ENCODE assay signal across 14 cellular contexts in the genomic region with DNA sequence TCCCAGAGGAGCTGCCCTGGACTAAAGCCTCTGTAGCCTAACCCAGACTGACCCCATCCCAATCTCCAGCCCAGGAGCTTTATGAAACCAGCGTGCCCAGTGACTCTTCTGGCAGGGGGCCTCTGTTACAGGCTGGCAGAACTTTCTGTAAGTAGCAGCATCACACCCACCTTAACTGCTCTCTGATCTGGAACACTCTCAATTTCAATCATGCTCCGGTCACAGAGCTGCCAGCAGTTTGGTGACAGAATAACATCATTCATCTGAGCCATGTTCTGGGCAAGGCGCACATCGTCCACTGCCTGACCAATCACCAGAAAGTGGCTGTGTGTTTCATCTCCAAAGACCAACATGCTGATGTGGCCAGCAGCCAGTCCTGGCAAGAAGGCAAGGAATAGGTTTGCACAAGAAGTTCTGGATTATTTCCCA. TPM values are rescaled to one million over a fixed set of nuclear protein-coding genes. Genes with fewer than 3 reads are reported as not detected.
DNase-seq lines count a peak whose midpoint lies in the region; ATAC-seq, FAIRE-seq and TF ChIP-seq lines count a peak whose summit lies in the region.
"Had no signal": no experiment of that assay in that cellular context is flagged by ENCODE, and none has a peak within 500 bp of the region (broad histone marks: within the 10 kb centered on the region; RNA-seq: fewer than 3 reads in every experiment).

No MANE protein-coding gene starts in this region.

- no peak for TF ChIP-seq CTCF in omental fat pad (IDR thresholded peaks at IDR 0.05)

- DNase-seq in HTR-8/SVneo (ENCODE audit: insufficient read length, low spot score): no peak
- no peak for DNase-seq in omental fat pad (ENCODE audit: low spot score)
- DNase-seq in RKO (ENCODE audit: low spot score): no peak
- no peak for DNase-seq in stimulated activated CD4-positive, alpha-beta T cell treated with anti-CD3 and anti-CD28 coated beads, Interleukin-2, amount 100 ng/mL, for 24 hours
- DNase-seq in HK-2 (ENCODE audit: unreplicated experiment): no peak
- DNase-seq in NCI-H1694 (lab: John Stamatoyannopoulos, UW): no peak
- DNase-seq: activated CD8-positive, alpha-beta T cell treated with anti-CD3 and anti-CD28 coated beads for 36 hours; PC-3; stimulated activated CD4-positive, alpha-beta T cell treated with anti-CD3 and anti-CD28 coated beads, Interleukin-15, amount 100 ng/mL, for 24 hours had no signal

- peak; percentile 97 for ATAC-seq in GM18511 (IDR thresholded peaks at IDR 0.05; ENCODE audit: unreplicated experiment)
- peak; percentile 89 for ATAC-seq in GM21717 (IDR thresholded peaks at IDR 0.05; ENCODE audit: unreplicated experiment)
- peak; percentile 57 for ATAC-seq in omental fat pad (ENCODE audit: low FRiP score)
- ATAC-seq: activated CD8-positive, alpha-beta T cell treated with anti-CD3 and anti-CD28 coated beads for 36 hours; PC-3 had no signal

- peak; percentile 70 for FAIRE-seq in HTR-8/SVneo (lab: Jason Lieb, UNC)
- FAIRE-seq: colon, keratinocyte had no signal

RNA-seq across cellular contexts. Expression of gene ADCY10, which starts 14.7 kb away (rescaled TPM):
- total RNA-seq in omental fat pad: 1 to 10 TPM in 1 of 4 donors, under 1 TPM in 2, not detected in 1; 0.32 to 1.0 (median 0.75) TPM
- total RNA-seq: HT1080, PC-3 had no signal

RNA-seq across cellular contexts. Expression of gene DCAF6, which starts 37.2 kb away (rescaled TPM):
- total RNA-seq in omental fat pad: 10 to 100 TPM; 57.2 to 98.4 (median 75.5) TPM

RNA-seq across cellular contexts. Expression of gene MPC2, which starts 37.6 kb away (rescaled TPM):
- 10 to 100 TPM; 18.7 to 39.1 (median 33.2) TPM for total RNA-seq in omental fat pad
